24 cellular contexts compared by ENCODE assay signal in genomic region chr7:33738260-33738935, GRCh38.
"Had no signal": no experiment of that assay in that cellular context is flagged by ENCODE, and none has a peak within 500 bp of the region (broad histone marks: within the 10 kb centered on the region; RNA-seq: fewer than 3 reads in every experiment).

No MANE protein-coding gene starts in this region.

- H3K4me2 ChIP-seq: hepatocyte had no signal

- H3K27me3 ChIP-seq: dorsolateral prefrontal cortex, esophagus muscularis mucosa, foreskin keratinocyte, gastroesophageal sphincter, heart left ventricle, hepatocyte, left lung had no signal

- H3K36me3 Mint-ChIP-seq: mesothelial cell of epicardium had no signal

- H2AFZ ChIP-seq: hepatocyte had no signal

- H3K79me2 ChIP-seq: hepatocyte had no signal

- FAIRE-seq: colon, endometrium, frontal cortex, islet of Langerhans, keratinocyte had no signal

- H3K4me1 ChIP-seq: foreskin keratinocyte, gastroesophageal sphincter had no signal

- H3K9me3 Mint-ChIP-seq: mesothelial cell of epicardium had no signal

- H3K27ac Mint-ChIP-seq: endodermal cell, mesothelial cell of epicardium had no signal

- DNase-seq: dermis blood vessel endothelial cell; dorsolateral prefrontal cortex; effector CD4-positive, alpha-beta T cell; effector memory CD4-positive, alpha-beta T cell; endodermal cell; foreskin keratinocyte; heart left ventricle; hypothalamus; left cardiac atrium; left lung; left ventricle myocardium superior; lower lobe of right lung; mesenchymal stem cell; mucosa of descending colon had no signal

- H3K4me3 ChIP-seq: coronary artery, dorsolateral prefrontal cortex, esophagus muscularis mucosa, gastroesophageal sphincter, heart left ventricle, hepatocyte, left lung, lower lobe of right lung, mucosa of descending colon had no signal

- H3K9me3 ChIP-seq: esophagus muscularis mucosa, gastroesophageal sphincter, heart left ventricle, left lung, lower lobe of right lung, mucosa of descending colon had no signal

- ATAC-seq: foreskin keratinocyte, gastroesophageal sphincter, heart left ventricle, left cardiac atrium, left lung, left ventricle myocardium superior, lower lobe of right lung, mucosa of descending colon had no signal

- H3K27ac ChIP-seq: coronary artery, dorsolateral prefrontal cortex, esophagus muscularis mucosa, foreskin keratinocyte, gastroesophageal sphincter, heart left ventricle, hepatocyte, left lung, lower lobe of right lung had no signal

- H3K36me3 ChIP-seq: esophagus muscularis mucosa, gastroesophageal sphincter, heart left ventricle, left lung, lower lobe of right lung had no signal

- H3K4me3 Mint-ChIP-seq: endodermal cell, mesothelial cell of epicardium had no signal
